14 cellular contexts compared by ENCODE assay signal in genomic region chr17:43456029-43456428, GRCh38.
"Had no signal": no experiment of that assay in that cellular context is flagged by ENCODE, and none has a peak within 500 bp of the region (broad histone marks: within the 10 kb centered on the region; RNA-seq: fewer than 3 reads in every experiment).

No MANE protein-coding gene starts in this region.

- H3K4me3 Mint-ChIP-seq: immature natural killer cell; naive thymus-derived CD8-positive, alpha-beta T cell had no signal

- DNase-seq: cortex of kidney; effector memory CD4-positive, alpha-beta T cell; gastrocnemius medialis; immature natural killer cell; naive thymus-derived CD8-positive, alpha-beta T cell; posterior cingulate gyrus; stimulated activated CD4-positive, alpha-beta T cell treated with anti-CD3 and anti-CD28 coated beads, Interleukin-12 subunit alpha, Interleukin-12 subunit beta, amount 100 ng/mL, for 4 hours; stimulated activated naive CD4-positive, alpha-beta T cell; stomach; substantia nigra; transverse colon had no signal

- H3K4me3 ChIP-seq: esophagus muscularis mucosa, gastrocnemius medialis, mucosa of descending colon, stomach, thoracic aorta, transverse colon had no signal

- H3K27me3 ChIP-seq: esophagus muscularis mucosa, gastrocnemius medialis, stomach, transverse colon had no signal

- H3K4me1 Mint-ChIP-seq: immature natural killer cell had no signal

- H3K36me3 Mint-ChIP-seq: immature natural killer cell; naive thymus-derived CD8-positive, alpha-beta T cell had no signal

- H3K9me3 Mint-ChIP-seq: immature natural killer cell; naive thymus-derived CD8-positive, alpha-beta T cell had no signal

- H3K27ac Mint-ChIP-seq: immature natural killer cell had no signal

- H3K27ac ChIP-seq: thoracic aorta had no signal

- H3K9me3 ChIP-seq: esophagus muscularis mucosa, gastrocnemius medialis, mucosa of descending colon, stomach, thoracic aorta, transverse colon had no signal

- H3K36me3 ChIP-seq: esophagus muscularis mucosa, gastrocnemius medialis, stomach, thoracic aorta, transverse colon had no signal
